8 cellular contexts compared by ENCODE assay signal in genomic region chr11:65560555-65561418, GRCh38. TPM values are rescaled to one million over a fixed set of nuclear protein-coding genes. Genes with fewer than 3 reads are reported as not detected.
A peak's percentile ranks its signal among the peaks of the same experiment; 100 is the strongest.
DNase-seq lines count a peak whose midpoint lies in the region; ATAC-seq, FAIRE-seq and TF ChIP-seq lines count a peak whose summit lies in the region.

No MANE protein-coding gene starts in this region.

- H3K4me1 Mint-ChIP-seq in GM23338 (peaks cover 37% of the 10 kb centered on the region), neural crest cell (peaks cover 33% of the 10 kb centered on the region)

- peak overlapping the region; percentile 39 for H3K4me3 Mint-ChIP-seq in GM23338
- peak overlapping the region; percentile 28 for H3K4me3 Mint-ChIP-seq in neural crest cell

- H3K36me3 Mint-ChIP-seq in GM23338 (ENCODE audit: low read depth), result no peaks in the 10 kb centered on the region; the same call in 2 of the 3 replicates
- no peaks in the 10 kb centered on the region for H3K36me3 Mint-ChIP-seq in neural crest cell (ENCODE audit: low read depth)

- no peaks in the 10 kb centered on the region for H3K79me2 ChIP-seq in GM23338 (replicated peaks; ENCODE audit: insufficient read depth)

- H3K4me2 ChIP-seq in GM23338, result peak overlapping the region; percentile 59

- no peaks in the 10 kb centered on the region for H3K9me3 Mint-ChIP-seq in GM23338
- no peaks in the 10 kb centered on the region for H3K9me3 Mint-ChIP-seq in neural crest cell

- DNase-seq in GM23338 (ENCODE audit: low spot score) (peak; percentile 83), RCC 7860 (ENCODE audit: low spot score) (peak; percentile 80), neural crest cell (ENCODE audit: low read depth, low spot score) (no peak), frontal cortex (ENCODE audit: low spot score in 2 of 2) (no peak), RPMI8226 (no peak), GDM1 (lab: John Stamatoyannopoulos, UW) (no peak)
- no peak for DNase-seq in stimulated activated naive CD8-positive, alpha-beta T cell treated with anti-CD3 and anti-CD28 coated beads, Interleukin-15, Interleukin-2, amounts not matched to agents 100 U/mL and 50 U/mL, for 24 hours

- peaks cover 39% of the 10 kb centered on the region for H3K27me3 ChIP-seq in GM23338 (ENCODE audit: insufficient read depth)

- H3K27ac ChIP-seq in GM23338 (ENCODE audit: low read depth), result no peak overlapping the region

- H3K4me1 ChIP-seq in GM23338 (ENCODE audit: insufficient read depth), result peaks cover 35% of the 10 kb centered on the region

- H3K27me3 Mint-ChIP-seq in GM23338 (ENCODE audit: insufficient read depth, low read depth, poor library complexity) (peaks cover 32% of the 10 kb centered on the region), neural crest cell (ENCODE audit: low read depth) (peaks cover 5% of the 10 kb centered on the region)

- no peaks in the 10 kb centered on the region for H3K9me2 ChIP-seq in GM23338 (ENCODE audit: insufficient read depth)

- peak overlapping the region; percentile 80 for H2AFZ ChIP-seq in GM23338

- 0 out of 2 replicates have a peak overlapping the region, but pooled peaks have one; percentile 7 for H3K27ac Mint-ChIP-seq in GM23338
- no peak overlapping the region for H3K27ac Mint-ChIP-seq in neural crest cell (ENCODE audit: unreplicated experiment)

- no peaks in the 10 kb centered on the region for H3K36me3 ChIP-seq in GM23338 (ENCODE audit: insufficient read depth)

- peaks cover 6% of the 10 kb centered on the region; the same call in 1 of the 2 replicates for H3F3A ChIP-seq in GM23338 (replicated peaks; ENCODE audit: low read depth)

- no peaks in the 10 kb centered on the region for H4K20me1 ChIP-seq in GM23338 (replicated peaks; ENCODE audit: insufficient read depth)

- TF ChIP-seq CTCF in GM23338 (conservative IDR thresholded peaks at IDR 0.05; ENCODE audit: low read depth in 2 of 2) (no peak), neural crest cell (conservative IDR thresholded peaks at IDR 0.05) (no peak)

- FAIRE-seq in RCC 7860 (lab: Jason Lieb, UNC) (peak; percentile 10), frontal cortex (lab: Jason Lieb, UNC) (no peak)

- ATAC-seq in GM23338, result peak; percentile 63
- peak; percentile 9 for ATAC-seq in esophagus mucosa
- no peak for ATAC-seq in stimulated activated naive CD8-positive, alpha-beta T cell treated with anti-CD3 and anti-CD28 coated beads, Interleukin-15, Interleukin-2, amounts not matched to agents 100 U/mL and 50 U/mL, for 24 hours

- H3K4me3 ChIP-seq in GM23338, result peak overlapping the region; percentile 35; the same call in 1 of the 2 replicates

TF ChIP-seq in GM23338, 12 proteins besides CTCF, POLR2A, EP300 and RAD21:
- TF ChIP-seq POLR2AphosphoS5 (IDR thresholded peaks at IDR 0.05; ENCODE audit: low read depth), result peak; percentile 65
- TF ChIP-seq STAT1 (IDR thresholded peaks at IDR 0.05; ENCODE audit: unreplicated experiment), result no peak
- no peak for TF ChIP-seq EZH2 (IDR thresholded peaks at IDR 0.05; ENCODE audit: low read depth, unreplicated experiment)
- TF ChIP-seq ZNF114 (CRISPR knock-in tag; IDR thresholded peaks at IDR 0.05), result no peak
- no peak for TF ChIP-seq JUNB (IDR thresholded peaks at IDR 0.05; ENCODE audit: unreplicated experiment)
- TF ChIP-seq, protein P1, sequence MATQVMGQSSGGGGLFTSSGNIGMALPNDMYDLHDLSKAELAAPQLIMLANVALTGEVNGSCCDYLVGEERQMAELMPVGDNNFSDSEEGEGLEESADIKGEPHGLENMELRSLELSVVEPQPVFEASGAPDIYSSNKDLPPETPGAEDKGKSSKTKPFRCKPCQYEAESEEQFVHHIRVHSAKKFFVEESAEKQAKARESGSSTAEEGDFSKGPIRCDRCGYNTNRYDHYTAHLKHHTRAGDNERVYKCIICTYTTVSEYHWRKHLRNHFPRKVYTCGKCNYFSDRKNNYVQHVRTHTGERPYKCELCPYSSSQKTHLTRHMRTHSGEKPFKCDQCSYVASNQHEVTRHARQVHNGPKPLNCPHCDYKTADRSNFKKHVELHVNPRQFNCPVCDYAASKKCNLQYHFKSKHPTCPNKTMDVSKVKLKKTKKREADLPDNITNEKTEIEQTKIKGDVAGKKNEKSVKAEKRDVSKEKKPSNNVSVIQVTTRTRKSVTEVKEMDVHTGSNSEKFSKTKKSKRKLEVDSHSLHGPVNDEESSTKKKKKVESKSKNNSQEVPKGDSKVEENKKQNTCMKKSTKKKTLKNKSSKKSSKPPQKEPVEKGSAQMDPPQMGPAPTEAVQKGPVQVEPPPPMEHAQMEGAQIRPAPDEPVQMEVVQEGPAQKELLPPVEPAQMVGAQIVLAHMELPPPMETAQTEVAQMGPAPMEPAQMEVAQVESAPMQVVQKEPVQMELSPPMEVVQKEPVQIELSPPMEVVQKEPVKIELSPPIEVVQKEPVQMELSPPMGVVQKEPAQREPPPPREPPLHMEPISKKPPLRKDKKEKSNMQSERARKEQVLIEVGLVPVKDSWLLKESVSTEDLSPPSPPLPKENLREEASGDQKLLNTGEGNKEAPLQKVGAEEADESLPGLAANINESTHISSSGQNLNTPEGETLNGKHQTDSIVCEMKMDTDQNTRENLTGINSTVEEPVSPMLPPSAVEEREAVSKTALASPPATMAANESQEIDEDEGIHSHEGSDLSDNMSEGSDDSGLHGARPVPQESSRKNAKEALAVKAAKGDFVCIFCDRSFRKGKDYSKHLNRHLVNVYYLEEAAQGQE (IDR thresholded peaks at IDR 0.05; ENCODE audit: unreplicated experiment), result no peak
- no peak for TF ChIP-seq CREB1 (CRISPR knock-in tag; IDR thresholded peaks at IDR 0.05; ENCODE audit: low read depth)
TF ChIP-seq in GM23338: peak in this region for 1.

RNA-seq across cellular contexts. Expression of gene LTBP3, which starts 2.6 kb away (rescaled TPM):
- 29.2 and 29.8 TPM in 2 replicates for total RNA-seq in GM23338 (2014; rRNA removed; shearing (Covaris generic))
- 9.5 and 11.9 TPM in 2 replicates for polyA plus RNA-seq in GM23338 (2016; fragmentation: Nextera tagmentation; extraction: Ambion mirVana)
- total RNA-seq in esophagus mucosa (20.9 TPM), neural crest cell (21.0 and 22.5 TPM in 2 replicates), frontal cortex (17.5 TPM)

RNA-seq across cellular contexts. Expression of gene ZNRD2, which starts 9.5 kb away (rescaled TPM):
- 78.1 and 78.6 TPM in 2 replicates for total RNA-seq in GM23338 (2014; rRNA removed; shearing (Covaris generic))
- 140 and 148 TPM in 2 replicates for polyA plus RNA-seq in GM23338 (2016; fragmentation: Nextera tagmentation; extraction: Ambion mirVana)
- total RNA-seq in esophagus mucosa (31.8 TPM), neural crest cell (32.2 and 33.2 TPM in 2 replicates), frontal cortex (15.9 TPM)

RNA-seq across cellular contexts. Expression of gene FAM89B, which starts 11.6 kb away (rescaled TPM):
- 16.0 and 18.2 TPM in 2 replicates for total RNA-seq in GM23338 (2014; rRNA removed; shearing (Covaris generic))
- 13.0 and 13.9 TPM in 2 replicates for polyA plus RNA-seq in GM23338 (2016; fragmentation: Nextera tagmentation; extraction: Ambion mirVana)
- total RNA-seq in esophagus mucosa (25.9 TPM), neural crest cell (82.4 and 86.3 TPM in 2 replicates), frontal cortex (19.6 TPM)

RNA-seq across cellular contexts. Expression of gene EHBP1L1, which starts 15.1 kb away (rescaled TPM):
- total RNA-seq in GM23338 (2014; rRNA removed; shearing (Covaris generic)), result 10.9 and 12.6 TPM in 2 replicates
- polyA plus RNA-seq in GM23338 (2016; fragmentation: Nextera tagmentation; extraction: Ambion mirVana), result 1.4 and 2.9 TPM in 2 replicates
- total RNA-seq in esophagus mucosa, result 52.6 TPM
- total RNA-seq in neural crest cell, result 13.6 and 15.3 TPM in 2 replicates
- 8.6 TPM for total RNA-seq in frontal cortex

RNA-seq across cellular contexts. Expression of gene KCNK7, which starts 34.8 kb away (rescaled TPM):
- not detected in 2 replicates for total RNA-seq in GM23338 (2014; rRNA removed; shearing (Covaris generic))
- polyA plus RNA-seq in GM23338 (2016; fragmentation: Nextera tagmentation; extraction: Ambion mirVana), result 0.24 and 0.60 TPM in 2 replicates
- total RNA-seq in esophagus mucosa, result 20.2 TPM
- 1.0 and 1.1 TPM in 2 replicates for total RNA-seq in neural crest cell
- total RNA-seq in frontal cortex, result not detected

Comparison
In these comparisons a context has a peak if more than half of its experiments do, and no peak if none do; other contexts are left out.
1. DNase-seq: peak in GM23338 (single experiment) and RCC 7860 (single experiment); none in neural crest cell (single experiment), frontal cortex (0 of 2), RPMI8226 (single experiment), stimulated activated naive CD8-positive, alpha-beta T cell treated with anti-CD3 and anti-CD28 coated beads, Interleukin-15, Interleukin-2, amounts not matched to agents 100 U/mL and 50 U/mL, for 24 hours (single experiment) and GDM1 (single experiment).